Comparison of ENCODE assay signal across 1 cellular context in the genomic region with DNA sequence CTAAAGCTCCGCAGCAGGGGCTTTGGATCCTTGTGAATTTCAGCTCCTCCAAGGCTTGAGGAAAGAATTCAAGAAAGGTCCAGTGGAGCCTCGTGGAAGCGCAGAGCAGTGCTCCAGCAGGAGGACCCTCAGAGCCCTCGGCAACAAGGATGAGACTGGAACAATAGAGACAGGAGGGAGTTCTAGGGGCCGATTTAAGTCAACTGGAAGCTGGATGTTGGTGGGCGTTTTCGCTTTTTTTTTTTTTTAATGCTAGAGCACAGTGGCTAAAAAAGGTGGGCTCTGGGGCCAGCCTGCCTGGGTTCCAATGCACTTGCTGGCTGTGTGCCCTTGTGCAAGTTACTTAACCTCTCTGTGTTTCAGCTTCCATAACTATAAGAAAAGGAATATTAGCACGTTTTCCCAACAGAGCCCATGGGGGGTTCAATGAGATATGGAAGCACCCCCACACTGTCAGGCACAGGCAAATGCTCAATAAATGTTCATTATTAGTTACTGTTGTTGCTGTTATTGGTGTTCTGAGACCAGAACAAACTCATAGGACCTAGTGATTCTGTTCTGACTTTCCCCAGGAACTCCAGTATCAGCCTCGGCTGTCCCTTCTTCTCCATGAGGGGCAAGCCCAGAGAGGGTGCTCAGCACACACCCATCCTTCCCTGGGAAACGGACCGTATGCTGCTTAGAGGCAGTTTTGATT.
TF ChIP-seq lines count a peak whose summit lies in the region.

No MANE protein-coding gene starts in this region.

TF ChIP-seq in K562, 482 proteins besides CTCF, POLR2A, EP300 and RAD21 (continues in another document):
- TF ChIP-seq FOXA3 (CRISPR knock-in tag; conservative IDR thresholded peaks at IDR 0.05 in 1 of 2, IDR thresholded peaks at IDR 0.05 in 1 of 2): peak in 1 of 2 experiments; percentile 43; a peak in 1 of 4 replicates
- TF ChIP-seq PPARD (CRISPR knock-in tag; IDR thresholded peaks at IDR 0.05): no peak
- TF ChIP-seq, protein P1, sequence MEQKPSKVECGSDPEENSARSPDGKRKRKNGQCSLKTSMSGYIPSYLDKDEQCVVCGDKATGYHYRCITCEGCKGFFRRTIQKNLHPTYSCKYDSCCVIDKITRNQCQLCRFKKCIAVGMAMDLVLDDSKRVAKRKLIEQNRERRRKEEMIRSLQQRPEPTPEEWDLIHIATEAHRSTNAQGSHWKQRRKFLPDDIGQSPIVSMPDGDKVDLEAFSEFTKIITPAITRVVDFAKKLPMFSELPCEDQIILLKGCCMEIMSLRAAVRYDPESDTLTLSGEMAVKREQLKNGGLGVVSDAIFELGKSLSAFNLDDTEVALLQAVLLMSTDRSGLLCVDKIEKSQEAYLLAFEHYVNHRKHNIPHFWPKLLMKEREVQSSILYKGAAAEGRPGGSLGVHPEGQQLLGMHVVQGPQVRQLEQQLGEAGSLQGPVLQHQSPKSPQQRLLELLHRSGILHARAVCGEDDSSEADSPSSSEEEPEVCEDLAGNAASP (IDR thresholded peaks at IDR 0.05): no peak
- no peak for TF ChIP-seq SRSF3 (IDR thresholded peaks at IDR 0.05; ENCODE audit: insufficient read depth, low read length)
- TF ChIP-seq ZNF24 (IDR thresholded peaks at IDR 0.05): 0 out of 2 replicates have a peak, but pooled peaks have one; percentile 20
- TF ChIP-seq, protein P2, sequence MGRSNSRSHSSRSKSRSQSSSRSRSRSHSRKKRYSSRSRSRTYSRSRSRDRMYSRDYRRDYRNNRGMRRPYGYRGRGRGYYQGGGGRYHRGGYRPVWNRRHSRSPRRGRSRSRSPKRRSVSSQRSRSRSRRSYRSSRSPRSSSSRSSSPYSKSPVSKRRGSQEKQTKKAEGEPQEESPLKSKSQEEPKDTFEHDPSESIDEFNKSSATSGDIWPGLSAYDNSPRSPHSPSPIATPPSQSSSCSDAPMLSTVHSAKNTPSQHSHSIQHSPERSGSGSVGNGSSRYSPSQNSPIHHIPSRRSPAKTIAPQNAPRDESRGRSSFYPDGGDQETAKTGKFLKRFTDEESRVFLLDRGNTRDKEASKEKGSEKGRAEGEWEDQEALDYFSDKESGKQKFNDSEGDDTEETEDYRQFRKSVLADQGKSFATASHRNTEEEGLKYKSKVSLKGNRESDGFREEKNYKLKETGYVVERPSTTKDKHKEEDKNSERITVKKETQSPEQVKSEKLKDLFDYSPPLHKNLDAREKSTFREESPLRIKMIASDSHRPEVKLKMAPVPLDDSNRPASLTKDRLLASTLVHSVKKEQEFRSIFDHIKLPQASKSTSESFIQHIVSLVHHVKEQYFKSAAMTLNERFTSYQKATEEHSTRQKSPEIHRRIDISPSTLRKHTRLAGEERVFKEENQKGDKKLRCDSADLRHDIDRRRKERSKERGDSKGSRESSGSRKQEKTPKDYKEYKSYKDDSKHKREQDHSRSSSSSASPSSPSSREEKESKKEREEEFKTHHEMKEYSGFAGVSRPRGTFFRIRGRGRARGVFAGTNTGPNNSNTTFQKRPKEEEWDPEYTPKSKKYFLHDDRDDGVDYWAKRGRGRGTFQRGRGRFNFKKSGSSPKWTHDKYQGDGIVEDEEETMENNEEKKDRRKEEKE (IDR thresholded peaks at IDR 0.05; ENCODE audit: borderline replicate concordance in 1 of 2, control insufficient read depth in 1 of 2, low read depth in 2 of 2, low read length in 1 of 2): no peak
- TF ChIP-seq RBM25 (IDR thresholded peaks at IDR 0.05; ENCODE audit: low read depth, low read length, severe bottlenecking): peak; percentile 69
- TF ChIP-seq, protein P3, sequence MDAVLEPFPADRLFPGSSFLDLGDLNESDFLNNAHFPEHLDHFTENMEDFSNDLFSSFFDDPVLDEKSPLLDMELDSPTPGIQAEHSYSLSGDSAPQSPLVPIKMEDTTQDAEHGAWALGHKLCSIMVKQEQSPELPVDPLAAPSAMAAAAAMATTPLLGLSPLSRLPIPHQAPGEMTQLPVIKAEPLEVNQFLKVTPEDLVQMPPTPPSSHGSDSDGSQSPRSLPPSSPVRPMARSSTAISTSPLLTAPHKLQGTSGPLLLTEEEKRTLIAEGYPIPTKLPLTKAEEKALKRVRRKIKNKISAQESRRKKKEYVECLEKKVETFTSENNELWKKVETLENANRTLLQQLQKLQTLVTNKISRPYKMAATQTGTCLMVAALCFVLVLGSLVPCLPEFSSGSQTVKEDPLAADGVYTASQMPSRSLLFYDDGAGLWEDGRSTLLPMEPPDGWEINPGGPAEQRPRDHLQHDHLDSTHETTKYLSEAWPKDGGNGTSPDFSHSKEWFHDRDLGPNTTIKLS (IDR thresholded peaks at IDR 0.05; ENCODE audit: borderline replicate concordance, low read depth): peak; percentile 98
- TF ChIP-seq NELFE (IDR thresholded peaks at IDR 0.05; ENCODE audit: insufficient read depth, insufficient read length): no peak
- no peak for TF ChIP-seq ZNF77 (CRISPR knock-in tag; IDR thresholded peaks at IDR 0.05)
- TF ChIP-seq, protein P4, sequence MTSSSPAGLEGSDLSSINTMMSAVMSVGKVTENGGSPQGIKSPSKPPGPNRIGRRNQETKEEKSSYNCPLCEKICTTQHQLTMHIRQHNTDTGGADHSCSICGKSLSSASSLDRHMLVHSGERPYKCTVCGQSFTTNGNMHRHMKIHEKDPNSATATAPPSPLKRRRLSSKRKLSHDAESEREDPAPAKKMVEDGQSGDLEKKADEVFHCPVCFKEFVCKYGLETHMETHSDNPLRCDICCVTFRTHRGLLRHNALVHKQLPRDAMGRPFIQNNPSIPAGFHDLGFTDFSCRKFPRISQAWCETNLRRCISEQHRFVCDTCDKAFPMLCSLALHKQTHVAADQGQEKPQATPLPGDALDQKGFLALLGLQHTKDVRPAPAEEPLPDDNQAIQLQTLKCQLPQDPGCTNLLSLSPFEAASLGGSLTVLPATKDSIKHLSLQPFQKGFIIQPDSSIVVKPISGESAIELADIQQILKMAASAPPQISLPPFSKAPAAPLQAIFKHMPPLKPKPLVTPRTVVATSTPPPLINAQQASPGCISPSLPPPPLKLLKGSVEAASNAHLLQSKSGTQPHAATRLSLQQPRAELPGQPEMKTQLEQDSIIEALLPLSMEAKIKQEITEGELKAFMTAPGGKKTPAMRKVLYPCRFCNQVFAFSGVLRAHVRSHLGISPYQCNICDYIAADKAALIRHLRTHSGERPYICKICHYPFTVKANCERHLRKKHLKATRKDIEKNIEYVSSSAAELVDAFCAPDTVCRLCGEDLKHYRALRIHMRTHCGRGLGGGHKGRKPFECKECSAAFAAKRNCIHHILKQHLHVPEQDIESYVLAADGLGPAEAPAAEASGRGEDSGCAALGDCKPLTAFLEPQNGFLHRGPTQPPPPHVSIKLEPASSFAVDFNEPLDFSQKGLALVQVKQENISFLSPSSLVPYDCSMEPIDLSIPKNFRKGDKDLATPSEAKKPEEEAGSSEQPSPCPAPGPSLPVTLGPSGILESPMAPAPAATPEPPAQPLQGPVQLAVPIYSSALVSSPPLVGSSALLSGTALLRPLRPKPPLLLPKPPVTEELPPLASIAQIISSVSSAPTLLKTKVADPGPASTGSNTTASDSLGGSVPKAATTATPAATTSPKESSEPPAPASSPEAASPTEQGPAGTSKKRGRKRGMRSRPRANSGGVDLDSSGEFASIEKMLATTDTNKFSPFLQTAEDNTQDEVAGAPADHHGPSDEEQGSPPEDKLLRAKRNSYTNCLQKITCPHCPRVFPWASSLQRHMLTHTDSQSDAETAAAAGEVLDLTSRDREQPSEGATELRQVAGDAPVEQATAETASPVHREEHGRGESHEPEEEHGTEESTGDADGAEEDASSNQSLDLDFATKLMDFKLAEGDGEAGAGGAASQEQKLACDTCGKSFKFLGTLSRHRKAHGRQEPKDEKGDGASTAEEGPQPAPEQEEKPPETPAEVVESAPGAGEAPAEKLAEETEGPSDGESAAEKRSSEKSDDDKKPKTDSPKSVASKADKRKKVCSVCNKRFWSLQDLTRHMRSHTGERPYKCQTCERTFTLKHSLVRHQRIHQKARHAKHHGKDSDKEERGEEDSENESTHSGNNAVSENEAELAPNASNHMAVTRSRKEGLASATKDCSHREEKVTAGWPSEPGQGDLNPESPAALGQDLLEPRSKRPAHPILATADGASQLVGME (CRISPR knock-in tag; IDR thresholded peaks at IDR 0.05): no peak
- no peak for TF ChIP-seq JUNB (CRISPR knock-in tag; conservative IDR thresholded peaks at IDR 0.05)
- no peak for TF ChIP-seq ZNF197 (CRISPR knock-in tag; IDR thresholded peaks at IDR 0.05; ENCODE audit: low read depth)
- TF ChIP-seq BCOR (IDR thresholded peaks at IDR 0.05): peak; percentile 77; the same call in 1 of the 2 replicates
- 0 out of 2 replicates have a peak, but pooled peaks have one; percentile 64 for TF ChIP-seq BRD4 (IDR thresholded peaks at IDR 0.05)
- no peak; the same call in 1 of the 2 replicates for TF ChIP-seq NR2C2 (CRISPR knock-in tag; IDR thresholded peaks at IDR 0.05)
- TF ChIP-seq NR2C2 (tag; IDR thresholded peaks at IDR 0.05): no peak
- TF ChIP-seq, protein P5, sequence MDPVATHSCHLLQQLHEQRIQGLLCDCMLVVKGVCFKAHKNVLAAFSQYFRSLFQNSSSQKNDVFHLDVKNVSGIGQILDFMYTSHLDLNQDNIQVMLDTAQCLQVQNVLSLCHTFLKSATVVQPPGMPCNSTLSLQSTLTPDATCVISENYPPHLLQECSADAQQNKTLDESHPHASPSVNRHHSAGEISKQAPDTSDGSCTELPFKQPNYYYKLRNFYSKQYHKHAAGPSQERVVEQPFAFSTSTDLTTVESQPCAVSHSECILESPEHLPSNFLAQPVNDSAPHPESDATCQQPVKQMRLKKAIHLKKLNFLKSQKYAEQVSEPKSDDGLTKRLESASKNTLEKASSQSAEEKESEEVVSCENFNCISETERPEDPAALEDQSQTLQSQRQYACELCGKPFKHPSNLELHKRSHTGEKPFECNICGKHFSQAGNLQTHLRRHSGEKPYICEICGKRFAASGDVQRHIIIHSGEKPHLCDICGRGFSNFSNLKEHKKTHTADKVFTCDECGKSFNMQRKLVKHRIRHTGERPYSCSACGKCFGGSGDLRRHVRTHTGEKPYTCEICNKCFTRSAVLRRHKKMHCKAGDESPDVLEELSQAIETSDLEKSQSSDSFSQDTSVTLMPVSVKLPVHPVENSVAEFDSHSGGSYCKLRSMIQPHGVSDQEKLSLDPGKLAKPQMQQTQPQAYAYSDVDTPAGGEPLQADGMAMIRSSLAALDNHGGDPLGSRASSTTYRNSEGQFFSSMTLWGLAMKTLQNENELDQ (CRISPR knock-in tag; IDR thresholded peaks at IDR 0.05; ENCODE audit: borderline replicate concordance): 0 out of 2 replicates have a peak, but pooled peaks have one; percentile 51
- TF ChIP-seq, protein P6, sequence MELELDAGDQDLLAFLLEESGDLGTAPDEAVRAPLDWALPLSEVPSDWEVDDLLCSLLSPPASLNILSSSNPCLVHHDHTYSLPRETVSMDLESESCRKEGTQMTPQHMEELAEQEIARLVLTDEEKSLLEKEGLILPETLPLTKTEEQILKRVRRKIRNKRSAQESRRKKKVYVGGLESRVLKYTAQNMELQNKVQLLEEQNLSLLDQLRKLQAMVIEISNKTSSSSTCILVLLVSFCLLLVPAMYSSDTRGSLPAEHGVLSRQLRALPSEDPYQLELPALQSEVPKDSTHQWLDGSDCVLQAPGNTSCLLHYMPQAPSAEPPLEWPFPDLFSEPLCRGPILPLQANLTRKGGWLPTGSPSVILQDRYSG (tag; conservative IDR thresholded peaks at IDR 0.05; ENCODE audit: low read depth): 0 out of 2 replicates have a peak, but pooled peaks have one; percentile 36
- TF ChIP-seq ARNT (IDR thresholded peaks at IDR 0.05): 0 out of 4 replicates have a peak, but pooled peaks of 1 of the 2 experiments have one; percentile 23
- no peak for TF ChIP-seq POLR2AphosphoS2 (IDR thresholded peaks at IDR 0.05; ENCODE audit: low read length)
